8 cellular contexts compared by ENCODE assay signal in the genomic region with DNA sequence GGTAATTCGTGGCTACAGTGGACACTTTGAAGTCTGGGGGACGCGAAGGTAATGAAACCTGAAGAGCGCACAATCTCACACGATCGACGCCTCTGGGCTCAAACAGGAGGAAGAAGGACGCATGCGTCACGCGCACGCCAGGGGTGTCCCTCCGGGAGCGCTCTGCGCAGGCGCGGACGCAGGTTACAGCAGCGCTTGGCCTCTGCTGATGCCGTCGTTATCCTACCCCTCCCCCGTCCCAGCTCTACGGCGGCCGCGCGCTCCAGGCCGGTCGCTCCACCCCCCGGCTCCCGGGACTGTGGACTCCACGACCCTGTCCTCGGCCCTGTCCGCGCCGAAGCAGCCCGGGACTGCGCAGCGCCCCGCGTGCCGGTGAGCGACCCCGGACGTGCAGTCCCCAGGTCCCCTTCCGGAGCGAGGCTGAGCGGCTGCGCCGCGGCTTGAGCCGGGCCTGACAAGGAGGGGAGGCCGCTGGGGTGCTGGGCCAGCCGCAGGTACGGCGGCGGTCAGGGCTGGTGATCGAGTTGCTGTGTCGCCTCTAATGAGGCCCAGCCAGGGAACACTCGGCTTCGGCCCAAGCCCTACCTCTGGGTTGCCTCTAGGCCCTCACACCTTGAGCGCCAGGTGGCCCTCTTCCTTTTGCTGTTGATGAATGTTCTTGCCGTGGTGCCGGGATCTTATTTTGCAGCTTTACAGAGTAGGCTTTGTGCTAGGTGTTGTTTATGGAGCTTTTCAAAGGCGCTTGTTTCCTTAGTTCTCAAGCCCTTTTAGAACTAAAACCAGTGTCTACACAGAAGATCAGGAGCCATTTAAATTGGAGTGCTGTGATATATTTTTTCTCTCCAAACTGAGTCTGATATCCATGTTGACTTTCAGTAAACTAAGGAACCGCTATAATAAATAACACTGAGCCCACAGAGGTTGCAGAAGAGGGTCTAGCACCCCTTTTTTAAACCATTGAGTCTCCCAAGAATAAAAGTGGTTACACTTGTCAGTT. TPM values are rescaled to one million over a fixed set of nuclear protein-coding genes. Genes with fewer than 3 reads are reported as not detected.
DNase-seq lines count a peak whose midpoint lies in the region; ATAC-seq and TF ChIP-seq lines count a peak whose summit lies in the region.

TMEM106B (plus strand) TSS at position 241 of the 997 bp plus-strand sequence. CDS start 3,517 bp downstream, outside the sequence.

- peak; percentile 90 for TF ChIP-seq POLR2A in transverse colon (IDR thresholded peaks at IDR 0.05)

- H3K18ac ChIP-seq in trophoblast cell (ENCODE audit: low read length): peak within 1 kb of the TSS; percentile 71

- peak within 1 kb of the TSS; percentile 90 for H3K9ac ChIP-seq in trophoblast cell (ENCODE audit: low read length)

- H3K27ac ChIP-seq in adipose tissue (ENCODE audit: low read depth, low read length): peak within 1 kb of the TSS; percentile 1
- H3K27ac ChIP-seq in trophoblast cell (ENCODE audit: low read depth, low read length): peak within 1 kb of the TSS; percentile 83
- peak within 1 kb of the TSS; percentile 93 to 96 (median 94) for H3K27ac ChIP-seq in transverse colon

- 1% methylated on average over 54 to 66 of the region's 66 CpGs for WGBS in adipose tissue, 3 donors
- WGBS in trophoblast cell (ENCODE audit: extremely low coverage, insufficient coverage, insufficient read length): no CpG with 5 or more reads among the region's 66 CpGs
- 0 to 3% methylated on average over 5 to 66 of the region's 66 CpGs for WGBS in transverse colon (ENCODE audit: low coverage in 1 of 2), 2 donors

- ATAC-seq in HG02759 (IDR thresholded peaks at IDR 0.05; ENCODE audit: unreplicated experiment): peak; percentile 96

- H3K4me1 ChIP-seq in trophoblast cell (ENCODE audit: control insufficient read depth in 1 of 2, insufficient read depth in 2 of 2, low read length in 2 of 2) (peaks cover 0 to 3% of the 10 kb centered on the region in 2 experiments), transverse colon (peaks cover 7 to 18% (median 13%) of the 10 kb centered on the region in 4 donors)

- H2AFZ ChIP-seq in trophoblast cell (ENCODE audit: insufficient read depth, low read length, poor library complexity): peak within 1 kb of the TSS; percentile 78

- H3K79me1 ChIP-seq in trophoblast cell (ENCODE audit: low read length): peaks cover 4% of the 10 kb centered on the region

- peak within 1 kb of the TSS; percentile 66 for H2BK120ac ChIP-seq in trophoblast cell (ENCODE audit: insufficient read depth, low read length, poor library complexity)

- H3K14ac ChIP-seq in trophoblast cell (ENCODE audit: low read length): peak within 1 kb of the TSS; percentile 68

- H3K9me3 ChIP-seq in trophoblast cell (ENCODE audit: insufficient read depth, low read depth, low read length) (no peaks in the 10 kb centered on the region), transverse colon (no peaks in the 10 kb centered on the region)

- H2AK5ac ChIP-seq in trophoblast cell (ENCODE audit: low read length): no peak within 1 kb of the TSS

- H2BK5ac ChIP-seq in trophoblast cell (ENCODE audit: low read depth, low read length, poor library complexity): peak within 1 kb of the TSS; percentile 53

- H3K4me2 ChIP-seq in trophoblast cell (ENCODE audit: low read length): peak within 1 kb of the TSS; percentile 81

- peak within 1 kb of the TSS; percentile 84 for H4K91ac ChIP-seq in trophoblast cell (ENCODE audit: low read depth, low read length)

- H4K8ac ChIP-seq in trophoblast cell (ENCODE audit: low read depth, low read length): peak within 1 kb of the TSS; percentile 83

- TF ChIP-seq CTCF in GM12874 (IDR thresholded peaks at IDR 0.05; ENCODE audit: insufficient read depth, low read depth, low read length): 0 out of 2 replicates have a peak, but pooled peaks have one; percentile 18
- peak in 2 of 5 experiments; percentile 6 to 20 for TF ChIP-seq CTCF in transverse colon (IDR thresholded peaks at IDR 0.05)

- H2BK12ac ChIP-seq in trophoblast cell (ENCODE audit: low read length): no peak within 1 kb of the TSS

- no peak within 1 kb of the TSS for H3K23ac ChIP-seq in trophoblast cell (ENCODE audit: low read length)

- in situ Hi-C loops in transverse colon (cut with MboI; ENCODE audit: low pct_ligation_motif_present in 1 of 4, low pct_unique_long_range_greater_than_20kb in 1 of 4, low sequenced_read_pairs in 3 of 4): no loop called here

- H3K79me2 ChIP-seq in trophoblast cell (ENCODE audit: control insufficient read depth, insufficient read depth, low read length, poor library complexity): peaks cover 3% of the 10 kb centered on the region

- intact Hi-C loops in cardiac septum (cut with DNase I) (no loop called here), transverse colon (cut with DNase I; ENCODE audit: low total_unique reads) (no loop called here)

- no peaks in the 10 kb centered on the region for H3K36me3 ChIP-seq in trophoblast cell (ENCODE audit: control insufficient read depth in 1 of 2, insufficient read depth in 2 of 2, low read length in 2 of 2)
- H3K36me3 ChIP-seq in transverse colon: peaks cover 0 to 16% (median 5%) of the 10 kb centered on the region in 4 donors

- DNase-seq in NCI-H128 (lab: John Stamatoyannopoulos, UW; ENCODE audit: unreplicated experiment): peak; percentile 83
- DNase-seq in T follicular helper cell (ENCODE audit: low read depth): peak; percentile 96
- peak; percentile 97 for DNase-seq in cardiac septum (ENCODE audit: low spot score)
- DNase-seq in trophoblast cell: peak; percentile 97 to 98
- peak; percentile 98 for DNase-seq in transverse colon

- peak within 1 kb of the TSS; percentile 72 for H4K12ac ChIP-seq in trophoblast cell (ENCODE audit: low read depth, low read length)

- H3K4me3 ChIP-seq in trophoblast cell (ENCODE audit: low read depth, low read length): peak within 1 kb of the TSS; percentile 93
- peak within 1 kb of the TSS; percentile 62 to 70 (median 66) for H3K4me3 ChIP-seq in transverse colon

- no peak for TF ChIP-seq EP300 in transverse colon (IDR thresholded peaks at IDR 0.05; ENCODE audit: low read depth)

- H3K4ac ChIP-seq in trophoblast cell (ENCODE audit: low read depth, low read length): peak within 1 kb of the TSS; percentile 13

- H3K27me3 ChIP-seq in trophoblast cell (ENCODE audit: insufficient read depth, low read length) (no peaks in the 10 kb centered on the region), transverse colon (no peaks in the 10 kb centered on the region)

RNA-seq across cellular contexts. Expression of gene TMEM106B, which starts in this region (rescaled TPM):
- polyA plus RNA-seq in adipose tissue: 10 to 100 TPM in 2 of 3 donors, 1 to 10 TPM in 1; 9.5 to 14.9 (median 11.7) TPM
- total RNA-seq in cardiac septum: 37.0 TPM
- 29.1 and 30.6 TPM in 2 replicates for polyA plus RNA-seq in trophoblast cell (2013)
- 100 to 1,000 TPM in 1 of 4 donors, 10 to 100 TPM in 3; 24.3 to 102 (median 80.8) TPM for total RNA-seq in transverse colon

Comparison
In these comparisons a context has a peak if more than half of its experiments do, and no peak if none do; other contexts are left out.
1. Peak in every context shown above with its lines: DNase-seq, ATAC-seq, H3K4me3 ChIP-seq and H3K27ac ChIP-seq.
2. H3K27ac ChIP-seq: peak in every context shown above with its lines; median percentile 94 in transverse colon; 83 in trophoblast cell; 1 in adipose tissue.